Comparison of ENCODE assay signal across 1 cellular context in the genomic region with DNA sequence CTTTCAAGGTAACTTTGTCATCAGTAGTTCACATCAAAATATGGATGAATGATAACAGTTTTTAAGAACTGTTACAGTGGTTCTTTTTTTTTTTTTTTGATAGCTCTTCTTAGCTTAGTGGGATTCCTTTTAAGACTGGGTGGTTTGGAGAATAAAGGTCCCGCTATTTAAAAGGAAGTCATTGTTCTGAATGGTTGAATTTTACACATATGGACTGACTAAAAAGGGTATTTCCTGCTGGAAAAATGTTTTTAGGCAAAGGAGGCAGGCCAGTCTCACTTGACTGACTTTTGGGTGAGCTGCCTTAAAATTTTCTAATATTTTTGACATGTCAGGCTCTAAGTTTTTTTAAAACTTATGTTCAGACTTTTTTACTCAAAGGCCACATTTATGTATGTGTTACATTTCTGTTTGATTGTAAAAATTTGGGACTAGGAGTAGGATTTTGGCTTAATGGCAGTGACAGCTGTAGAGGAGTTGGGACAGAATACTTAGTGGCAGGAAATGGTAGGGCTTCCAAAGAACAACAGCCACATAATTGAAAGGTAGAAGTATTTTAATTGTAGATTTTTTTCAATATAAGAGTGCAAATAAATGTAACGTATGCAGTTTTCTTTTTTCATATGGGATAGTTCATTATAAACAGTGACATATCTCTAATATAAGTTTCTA.
TF ChIP-seq lines count a peak whose summit lies in the region.

No MANE protein-coding gene starts in this region.

TF ChIP-seq in K562, 482 proteins besides CTCF, POLR2A, EP300 and RAD21:
- peak; percentile 2; the same call in 1 of the 2 replicates for TF ChIP-seq DPF2 (IDR thresholded peaks at IDR 0.05)
- TF ChIP-seq ZNF316 (IDR thresholded peaks at IDR 0.05): peak; percentile 65; the same call in 1 of the 2 replicates
- no peak for TF ChIP-seq ADNP (tag; IDR thresholded peaks at IDR 0.05)
- TF ChIP-seq C11orf30 (IDR thresholded peaks at IDR 0.05; ENCODE audit: low read depth): 0 out of 2 replicates have a peak, but pooled peaks have one; percentile 35
- TF ChIP-seq, protein P1, sequence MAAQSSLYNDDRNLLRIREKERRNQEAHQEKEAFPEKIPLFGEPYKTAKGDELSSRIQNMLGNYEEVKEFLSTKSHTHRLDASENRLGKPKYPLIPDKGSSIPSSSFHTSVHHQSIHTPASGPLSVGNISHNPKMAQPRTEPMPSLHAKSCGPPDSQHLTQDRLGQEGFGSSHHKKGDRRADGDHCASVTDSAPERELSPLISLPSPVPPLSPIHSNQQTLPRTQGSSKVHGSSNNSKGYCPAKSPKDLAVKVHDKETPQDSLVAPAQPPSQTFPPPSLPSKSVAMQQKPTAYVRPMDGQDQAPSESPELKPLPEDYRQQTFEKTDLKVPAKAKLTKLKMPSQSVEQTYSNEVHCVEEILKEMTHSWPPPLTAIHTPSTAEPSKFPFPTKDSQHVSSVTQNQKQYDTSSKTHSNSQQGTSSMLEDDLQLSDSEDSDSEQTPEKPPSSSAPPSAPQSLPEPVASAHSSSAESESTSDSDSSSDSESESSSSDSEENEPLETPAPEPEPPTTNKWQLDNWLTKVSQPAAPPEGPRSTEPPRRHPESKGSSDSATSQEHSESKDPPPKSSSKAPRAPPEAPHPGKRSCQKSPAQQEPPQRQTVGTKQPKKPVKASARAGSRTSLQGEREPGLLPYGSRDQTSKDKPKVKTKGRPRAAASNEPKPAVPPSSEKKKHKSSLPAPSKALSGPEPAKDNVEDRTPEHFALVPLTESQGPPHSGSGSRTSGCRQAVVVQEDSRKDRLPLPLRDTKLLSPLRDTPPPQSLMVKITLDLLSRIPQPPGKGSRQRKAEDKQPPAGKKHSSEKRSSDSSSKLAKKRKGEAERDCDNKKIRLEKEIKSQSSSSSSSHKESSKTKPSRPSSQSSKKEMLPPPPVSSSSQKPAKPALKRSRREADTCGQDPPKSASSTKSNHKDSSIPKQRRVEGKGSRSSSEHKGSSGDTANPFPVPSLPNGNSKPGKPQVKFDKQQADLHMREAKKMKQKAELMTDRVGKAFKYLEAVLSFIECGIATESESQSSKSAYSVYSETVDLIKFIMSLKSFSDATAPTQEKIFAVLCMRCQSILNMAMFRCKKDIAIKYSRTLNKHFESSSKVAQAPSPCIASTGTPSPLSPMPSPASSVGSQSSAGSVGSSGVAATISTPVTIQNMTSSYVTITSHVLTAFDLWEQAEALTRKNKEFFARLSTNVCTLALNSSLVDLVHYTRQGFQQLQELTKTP (IDR thresholded peaks at IDR 0.05; ENCODE audit: low read depth in 1 of 2, partially characterized antibody in 2 of 2): peak in 1 of 2 experiments; percentile 22
- TF ChIP-seq POLR2B (IDR thresholded peaks at IDR 0.05; ENCODE audit: low read depth, partially characterized antibody): no peak
